ENCODE assay signal across 6 cellular contexts in genomic region chr16:1254821-1255220, GRCh38. TPM values are rescaled to one million over a fixed set of nuclear protein-coding genes. Genes with fewer than 3 reads are reported as not detected.
"Had no signal": no experiment of that assay in that cellular context is flagged by ENCODE, and none has a peak within 500 bp of the region (broad histone marks: within the 10 kb centered on the region; RNA-seq: fewer than 3 reads in every experiment).

No MANE protein-coding gene starts in this region.

RNA-seq across cellular contexts. Expression of gene TPSD1, which starts 1.0 kb away (rescaled TPM):
- total RNA-seq: HepG2, HT-29, HT1080, IMR-90, K562 had no signal
- polyA plus RNA-seq: HepG2, IgD-negative memory B cell, IMR-90, K562 had no signal

RNA-seq across cellular contexts. Expression of gene TPSAB1, which starts 14.3 kb away (rescaled TPM):
- total RNA-seq: HepG2, HT-29, HT1080, IMR-90, K562 had no signal
- polyA plus RNA-seq: IgD-negative memory B cell, IMR-90, K562 had no signal

RNA-seq across cellular contexts. Expression of gene TPSB2, which starts 24.8 kb away (rescaled TPM):
- total RNA-seq: HepG2, HT-29, HT1080, IMR-90 had no signal
- polyA plus RNA-seq: HepG2, IgD-negative memory B cell, IMR-90, K562 had no signal

RNA-seq across cellular contexts. Expression of gene TPSG1, which starts 29.8 kb away (rescaled TPM):
- total RNA-seq: HepG2, HT1080, IMR-90, K562 had no signal
- polyA plus RNA-seq: HepG2, IgD-negative memory B cell, IMR-90, K562 had no signal
